In the genomic region with DNA sequence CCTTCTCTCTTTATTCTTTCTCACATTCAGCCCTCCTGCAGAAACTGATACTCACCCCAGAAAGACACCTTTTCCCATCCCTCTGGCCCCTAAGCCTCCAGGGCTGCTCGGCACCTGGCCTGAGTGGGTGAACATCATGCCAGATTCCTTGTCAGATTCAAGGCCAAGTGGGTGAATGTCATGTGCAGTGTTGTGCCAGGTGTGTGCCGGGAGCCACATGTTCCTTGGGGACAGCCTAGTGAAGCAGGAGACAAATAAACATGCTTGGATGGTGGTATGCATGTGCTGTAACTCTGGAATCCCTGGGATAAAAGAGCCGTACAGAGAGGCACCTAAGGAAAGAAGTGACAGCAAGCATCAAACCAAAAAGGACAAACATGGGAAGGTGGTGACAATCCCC, we compare ENCODE assay signal across 10 cellular contexts. TPM values are rescaled to one million over a fixed set of nuclear protein-coding genes. Genes with fewer than 3 reads are reported as not detected.
"Had no signal": no experiment of that assay in that cellular context is flagged by ENCODE, and none has a peak within 500 bp of the region (broad histone marks: within the 10 kb centered on the region; RNA-seq: fewer than 3 reads in every experiment).

No MANE protein-coding gene starts in this region.

RNA-seq across cellular contexts. Expression of a gene that starts 1.7 kb away (rescaled TPM):
- total RNA-seq: OCI-LY7, PC-3, PC-9, Right ventricle myocardium inferior, RPMI7951, SJCRH30, SJSA1, SK-MEL-5 had no signal
- polyA plus RNA-seq: SK-N-SH had no signal

RNA-seq across cellular contexts. Expression of a gene that starts 42.2 kb away (rescaled TPM):
- total RNA-seq: OCI-LY7, PC-3, PC-9, Right ventricle myocardium inferior, Right ventricle myocardium superior, RPMI7951, SJCRH30, SJSA1, SK-MEL-5 had no signal
- polyA plus RNA-seq: SK-N-SH had no signal

RNA-seq across cellular contexts. Expression of a gene that starts 50.7 kb away (rescaled TPM):
- total RNA-seq: OCI-LY7, PC-3, PC-9, Right ventricle myocardium inferior, Right ventricle myocardium superior, RPMI7951, SJSA1, SK-MEL-5 had no signal
- polyA plus RNA-seq: SK-N-SH had no signal
